In the genomic region with DNA sequence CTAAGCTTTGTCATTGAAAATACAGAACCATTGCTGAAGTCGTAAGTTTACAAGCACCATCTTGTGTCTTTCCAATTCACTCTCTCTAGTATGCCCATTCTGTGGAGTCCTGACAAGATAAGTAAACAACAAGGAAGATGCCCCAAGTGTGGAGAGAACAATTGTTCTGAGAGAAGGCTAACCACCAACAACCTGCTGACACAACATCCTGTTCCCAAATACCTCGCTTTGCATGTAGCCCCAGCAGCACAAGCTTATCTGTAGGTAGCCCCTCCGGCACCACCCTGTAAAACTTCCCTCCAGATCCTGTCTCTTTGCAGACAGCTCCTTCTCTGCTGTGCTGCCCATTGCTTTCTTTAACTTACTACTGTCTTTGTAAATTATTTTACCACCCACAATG, we compare ENCODE assay signal across 28 cellular contexts.
A peak's percentile ranks its signal among the peaks of the same experiment; 100 is the strongest.
DNase-seq lines count a peak whose midpoint lies in the region; ATAC-seq, FAIRE-seq and TF ChIP-seq lines count a peak whose summit lies in the region.
"Had no signal": no experiment of that assay in that cellular context is flagged by ENCODE, and none has a peak within 500 bp of the region (broad histone marks: within the 10 kb centered on the region; RNA-seq: fewer than 3 reads in every experiment).

No MANE protein-coding gene starts in this region.

- no peak for TF ChIP-seq CTCF in WTC11 (IDR thresholded peaks at IDR 0.05)
- no peak for TF ChIP-seq CTCF in mucosa of descending colon (IDR thresholded peaks at IDR 0.05)
- TF ChIP-seq CTCF in progenitor cell of endocrine pancreas (IDR thresholded peaks at IDR 0.05; ENCODE audit: unreplicated experiment), result no peak

- no peak overlapping the region for H3K9ac ChIP-seq in HUES48 (ENCODE audit: low read depth, low read length)
- H3K9ac ChIP-seq: BLaER1 treated with 17β-estradiol and CSF1 and Interleukin-3, amounts not matched to agents 10 nM and 100 nM had no signal

- H3K27ac Mint-ChIP-seq in WTC11 (no peak overlapping the region), progenitor cell of endocrine pancreas (no peak overlapping the region)
- no peak overlapping the region for H3K27ac Mint-ChIP-seq in activated T-helper 2 cell treated with anti-CD3 and anti-CD28 coated beads, Interferon-gamma antibody, Interleukin-2, Interleukin-4, amounts not matched to agents 10 μg/mL and 5 μg/mL and 100 μg/mL, durations not matched to agents 14 hours and 24 hours and 36 hours
- H3K27ac Mint-ChIP-seq: CD4-positive, alpha-beta T cell; T-cell had no signal

- POLR2A ChIA-PET in WTC11 (lab: Charles Lee), result no interaction called here

- peaks cover 16% of the 10 kb centered on the region for H3K4me1 ChIP-seq in HUES48 (ENCODE audit: control insufficient read depth, insufficient read depth, low read length)
- H3K4me1 ChIP-seq in mucosa of descending colon (ENCODE audit: low read depth), result no peaks in the 10 kb centered on the region
- H3K4me1 ChIP-seq: A549 had no signal

- H3K27me3 Mint-ChIP-seq in WTC11 (ENCODE audit: low read depth) (no peaks in the 10 kb centered on the region), progenitor cell of endocrine pancreas (no peaks in the 10 kb centered on the region)
- H3K27me3 Mint-ChIP-seq in activated T-helper 2 cell treated with anti-CD3 and anti-CD28 coated beads, Interferon-gamma antibody, Interleukin-2, Interleukin-4, amounts not matched to agents 10 μg/mL and 5 μg/mL and 100 μg/mL, durations not matched to agents 14 hours and 24 hours and 36 hours (ENCODE audit: low read depth), result no peaks in the 10 kb centered on the region
- H3K27me3 Mint-ChIP-seq: CD4-positive, alpha-beta T cell; T-cell had no signal

- no peak for TF ChIP-seq POLR2A in GM12891 (IDR thresholded peaks at IDR 0.05; ENCODE audit: low read depth, low read length)

- peak; percentile 76 for FAIRE-seq in GM12891 (lab: Jason Lieb, UNC)
- FAIRE-seq: A549, D721Med, G401.6, HTR-8/SVneo had no signal

- peaks cover 4% of the 10 kb centered on the region; the same call in 1 of the 2 replicates for H3K9me3 ChIP-seq in HUES48 (ENCODE audit: control insufficient read depth, insufficient read depth, low read length)
- H3K9me3 ChIP-seq in mucosa of descending colon, result no peaks in the 10 kb centered on the region
- H3K9me3 ChIP-seq: A549; BLaER1 treated with 17β-estradiol and CSF1 and Interleukin-3, amounts not matched to agents 10 nM and 100 nM had no signal

- intact Hi-C loops in mucosa of descending colon (cut with DNase I, micrococcal nuclease) (no loop called here), Right ventricle myocardium inferior (cut with DNase I) (no loop called here)
- intact Hi-C loops in activated T-helper 2 cell treated with anti-CD3 and anti-CD28 coated beads, Interferon-gamma antibody, Interleukin-2, Interleukin-4, amounts not matched to agents 10 μg/mL and 5 μg/mL and 100 μg/mL, durations not matched to agents 14 hours and 24 hours and 36 hours (cut with micrococcal nuclease), result loop anchor here (2.0 kb wide), 1 partner anchor 275 kb away; no protein-coding TSS in a partner anchor

- H3K4me3 ChIP-seq in HUES48 (ENCODE audit: low read depth, low read length), result no peak overlapping the region
- no peak overlapping the region for H3K4me3 ChIP-seq in mucosa of descending colon
- H3K4me3 ChIP-seq: A549; BLaER1 treated with 17β-estradiol and CSF1 and Interleukin-3, amounts not matched to agents 10 nM and 100 nM; PC-9 had no signal

- H3K4me1 Mint-ChIP-seq in WTC11 (peaks cover 36% of the 10 kb centered on the region), progenitor cell of endocrine pancreas (ENCODE audit: low read depth) (peaks cover 19% of the 10 kb centered on the region)
- peaks cover 25% of the 10 kb centered on the region for H3K4me1 Mint-ChIP-seq in activated T-helper 2 cell treated with anti-CD3 and anti-CD28 coated beads, Interferon-gamma antibody, Interleukin-2, Interleukin-4, amounts not matched to agents 10 μg/mL and 5 μg/mL and 100 μg/mL, durations not matched to agents 14 hours and 24 hours and 36 hours (ENCODE audit: low read depth)

- DNase-seq in GM12891 (ENCODE audit: insufficient read length, low spot score) (no peak), WTC11 (ENCODE audit: low spot score) (no peak), mucosa of descending colon (no peak), progenitor cell of endocrine pancreas (ENCODE audit: low spot score, unreplicated experiment) (no peak), Right ventricle myocardium inferior (ENCODE audit: missing footprints) (no peak)
- DNase-seq in activated T-helper 2 cell treated with anti-CD3 and anti-CD28 coated beads, Interferon-gamma antibody, Interleukin-2, Interleukin-4, amounts not matched to agents 10 μg/mL and 5 μg/mL and 100 μg/mL, durations not matched to agents 14 hours and 24 hours and 36 hours (ENCODE audit: low spot score), result no peak
- DNase-seq: AML-193; CD4-positive, alpha-beta T cell; DMS53; H7; KBM-7; NCI-H1048; NCI-H1694 treated with DMSO at 0.1 percent for 48 hours; NCI-H2081 treated with DMSO at 0.1 percent for 48 hours; NCI-H2171; NCI-H226; NCI-H524; NCI-H774; NK-92 treated with Interleukin-12 subunit alpha and Interleukin-12 subunit beta, amount 100 ng/mL, for 24 hours; PC-9; RPMI8226; T-cell had no signal

- CTCF ChIA-PET in WTC11 (lab: Charles Lee), result interaction anchor here (1.0 to 3.0 kb wide), 3 partner anchors 9 to 241 kb away, joined by 3 to 17 read pairs (median 4); no protein-coding TSS in a partner anchor

- ATAC-seq in WTC11 (peak; percentile 75), mucosa of descending colon (peak; percentile 42), Right ventricle myocardium inferior (no peak)
- ATAC-seq: A549, T-cell had no signal

- H3K9me3 Mint-ChIP-seq in WTC11 (peaks cover 4% of the 10 kb centered on the region; the same call in 1 of the 2 replicates), progenitor cell of endocrine pancreas (ENCODE audit: low read depth) (peaks cover 4% of the 10 kb centered on the region)
- H3K9me3 Mint-ChIP-seq in activated T-helper 2 cell treated with anti-CD3 and anti-CD28 coated beads, Interferon-gamma antibody, Interleukin-2, Interleukin-4, amounts not matched to agents 10 μg/mL and 5 μg/mL and 100 μg/mL, durations not matched to agents 14 hours and 24 hours and 36 hours, result peaks cover 4% of the 10 kb centered on the region
- H3K9me3 Mint-ChIP-seq: CD4-positive, alpha-beta T cell had no signal

- peak overlapping the region; percentile 21 for H3K27ac ChIP-seq in HUES48 (ENCODE audit: low read depth, low read length)
- H3K27ac ChIP-seq: A549; BLaER1 treated with 17β-estradiol and CSF1 and Interleukin-3, amounts not matched to agents 10 nM and 100 nM; PC-9 had no signal

- H3K36me3 ChIP-seq in HUES48 (ENCODE audit: control insufficient read depth, insufficient read depth, low read length) (no peaks in the 10 kb centered on the region), mucosa of descending colon (ENCODE audit: low read depth) (no peaks in the 10 kb centered on the region)
- H3K36me3 ChIP-seq: BLaER1 treated with 17β-estradiol and CSF1 and Interleukin-3, amounts not matched to agents 10 nM and 100 nM had no signal

- H3K36me3 Mint-ChIP-seq in WTC11 (no peaks in the 10 kb centered on the region; the same call in 1 of the 2 replicates), progenitor cell of endocrine pancreas (ENCODE audit: insufficient read depth) (peaks cover 8% of the 10 kb centered on the region)
- H3K36me3 Mint-ChIP-seq in activated T-helper 2 cell treated with anti-CD3 and anti-CD28 coated beads, Interferon-gamma antibody, Interleukin-2, Interleukin-4, amounts not matched to agents 10 μg/mL and 5 μg/mL and 100 μg/mL, durations not matched to agents 14 hours and 24 hours and 36 hours (ENCODE audit: low read depth), result peaks cover 33% of the 10 kb centered on the region

- no peaks in the 10 kb centered on the region for H3K27me3 ChIP-seq in HUES48 (ENCODE audit: control insufficient read depth, insufficient read depth, low read length)
- H3K27me3 ChIP-seq: BLaER1 treated with 17β-estradiol and CSF1 and Interleukin-3, amounts not matched to agents 10 nM and 100 nM had no signal

- H3K4me3 Mint-ChIP-seq in WTC11 (no peak overlapping the region), progenitor cell of endocrine pancreas (ENCODE audit: low read depth) (no peak overlapping the region)
- H3K4me3 Mint-ChIP-seq in activated T-helper 2 cell treated with anti-CD3 and anti-CD28 coated beads, Interferon-gamma antibody, Interleukin-2, Interleukin-4, amounts not matched to agents 10 μg/mL and 5 μg/mL and 100 μg/mL, durations not matched to agents 14 hours and 24 hours and 36 hours (ENCODE audit: low read depth), result no peak overlapping the region
- H3K4me3 Mint-ChIP-seq: CD4-positive, alpha-beta T cell; T-cell had no signal

TF ChIP-seq in GM12891, 5 proteins besides CTCF, POLR2A, EP300 and RAD21:
- TF ChIP-seq POU2F2 (IDR thresholded peaks at IDR 0.05; ENCODE audit: low read depth, low read length) (no peak), TAF1 (IDR thresholded peaks at IDR 0.05; ENCODE audit: low read depth, low read length) (no peak), POLR2AphosphoS5 (IDR thresholded peaks at IDR 0.05; ENCODE audit: low read depth, low read length) (no peak), PAX5 (IDR thresholded peaks at IDR 0.05; ENCODE audit: insufficient read depth, low read length, severe bottlenecking) (no peak), SPI1 (IDR thresholded peaks at IDR 0.05; ENCODE audit: low read depth, low read length) (no peak)

TF ChIP-seq in WTC11, 78 proteins besides CTCF, POLR2A, EP300 and RAD21 (continues in another document):
- TF ChIP-seq, protein P1, sequence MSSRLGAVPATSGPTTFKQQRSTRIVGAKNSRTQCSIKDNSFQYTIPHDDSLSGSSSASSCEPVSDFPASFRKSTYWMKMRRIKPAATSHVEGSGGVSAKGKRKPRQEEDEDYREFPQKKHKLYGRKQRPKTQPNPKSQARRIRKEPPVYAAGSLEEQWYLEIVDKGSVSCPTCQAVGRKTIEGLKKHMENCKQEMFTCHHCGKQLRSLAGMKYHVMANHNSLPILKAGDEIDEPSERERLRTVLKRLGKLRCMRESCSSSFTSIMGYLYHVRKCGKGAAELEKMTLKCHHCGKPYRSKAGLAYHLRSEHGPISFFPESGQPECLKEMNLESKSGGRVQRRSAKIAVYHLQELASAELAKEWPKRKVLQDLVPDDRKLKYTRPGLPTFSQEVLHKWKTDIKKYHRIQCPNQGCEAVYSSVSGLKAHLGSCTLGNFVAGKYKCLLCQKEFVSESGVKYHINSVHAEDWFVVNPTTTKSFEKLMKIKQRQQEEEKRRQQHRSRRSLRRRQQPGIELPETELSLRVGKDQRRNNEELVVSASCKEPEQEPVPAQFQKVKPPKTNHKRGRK (CRISPR knock-in tag; IDR thresholded peaks at IDR 0.05; ENCODE audit: borderline replicate concordance), result no peak
- TF ChIP-seq ZMAT4 (CRISPR knock-in tag; IDR thresholded peaks at IDR 0.05) (no peak), ETV6 (CRISPR knock-in tag; IDR thresholded peaks at IDR 0.05) (peak; percentile 31; the same call in 1 of the 2 replicates)
